ENCODE assay signal across 7 cellular contexts in genomic region chr1:226308166-226308722, GRCh38. TPM values are rescaled to one million over a fixed set of nuclear protein-coding genes. Genes with fewer than 3 reads are reported as not detected.
DNase-seq lines count a peak whose midpoint lies in the region; ATAC-seq and TF ChIP-seq lines count a peak whose summit lies in the region.

No MANE protein-coding gene starts in this region.

- intact Hi-C loops in body of pancreas (cut with DNase I) (no loop called here), right lobe of liver (cut with DNase I) (no loop called here)

- DNase-seq in body of pancreas (peak in 3 of 4 donors; percentile 3 to 29 (median 15)), right lobe of liver (peak in 2 of 3 donors; percentile 49 to 58), kidney tubule cell (ENCODE audit: low spot score) (no peak)

- H3K4me3 ChIP-seq in OCI-LY1 (ENCODE audit: low read depth, low read length, poor library complexity, severe bottlenecking) (peak overlapping the region; percentile 99), body of pancreas (peak overlapping the region; percentile 61 to 98), right lobe of liver (peak overlapping the region; percentile 89 to 99 (median 93)), stomach smooth muscle (ENCODE audit: low read length in 2 of 2) (peak overlapping the region; percentile 87 to 93)

- TF ChIP-seq POLR2A in body of pancreas (IDR thresholded peaks at IDR 0.05), result no peak
- TF ChIP-seq POLR2A in right lobe of liver (IDR thresholded peaks at IDR 0.05), result no peak

- TF ChIP-seq CTCF in OCI-LY1 (IDR thresholded peaks at IDR 0.05; ENCODE audit: low read length) (no peak), body of pancreas (IDR thresholded peaks at IDR 0.05) (no peak), right lobe of liver (IDR thresholded peaks at IDR 0.05) (no peak)

- H3K4me1 ChIP-seq in OCI-LY1 (ENCODE audit: insufficient read depth, low read length, severe bottlenecking) (peaks cover 62% of the 10 kb centered on the region), body of pancreas (peaks cover 19% of the 10 kb centered on the region), right lobe of liver (peaks cover 0 to 5% (median 0%) of the 10 kb centered on the region in 4 donors), stomach smooth muscle (ENCODE audit: control insufficient read depth, insufficient read depth, low read length) (peaks cover 13% of the 10 kb centered on the region)

- no peaks in the 10 kb centered on the region; the same call in 1 of the 2 replicates for H3K36me3 ChIP-seq in OCI-LY1 (ENCODE audit: insufficient read depth, low read length)
- H3K36me3 ChIP-seq in body of pancreas (replicated peaks in 1 of 2; ENCODE audit: insufficient read depth in 1 of 2, low read depth in 2 of 2), result no peaks in the 10 kb centered on the region
- H3K36me3 ChIP-seq in right lobe of liver, result no peaks in the 10 kb centered on the region
- no peaks in the 10 kb centered on the region for H3K36me3 ChIP-seq in stomach smooth muscle (ENCODE audit: control insufficient read depth in 2 of 2, insufficient read depth in 2 of 2, low read length in 2 of 2)

- peak overlapping the region; percentile 92 for H3K4me2 ChIP-seq in OCI-LY1 (ENCODE audit: low read length)

- peak; percentile 9 for ATAC-seq in GM18861 (IDR thresholded peaks at IDR 0.05; ENCODE audit: unreplicated experiment)
- peak; percentile 15 for ATAC-seq in HG02588 (IDR thresholded peaks at IDR 0.05; ENCODE audit: unreplicated experiment)
- peak; percentile 7 for ATAC-seq in body of pancreas
- ATAC-seq in right lobe of liver, result no peak

- H3K27ac ChIP-seq in OCI-LY1 (ENCODE audit: low read depth, low read length, poor library complexity, severe bottlenecking), result peak overlapping the region; percentile 50
- peak overlapping the region in 3 of 4 donors; percentile 55 to 72 (median 69) for H3K27ac ChIP-seq in body of pancreas
- peak overlapping the region; percentile 36 to 56 (median 37) for H3K27ac ChIP-seq in right lobe of liver
- H3K27ac ChIP-seq in stomach smooth muscle (ENCODE audit: low read length), result no peak overlapping the region

- peaks cover 56% of the 10 kb centered on the region for H3K79me2 ChIP-seq in OCI-LY1 (ENCODE audit: insufficient read depth, low read length)

- WGBS in body of pancreas, 2 donors, result 4 to 21% methylated on average over 5 to 13 of the region's 14 CpGs
- 7% methylated on average over 10 of the region's 14 CpGs for WGBS in right lobe of liver (ENCODE audit: insufficient coverage, low coverage, low lambda C conversion rate, missing lambda C conversion rate)

- peak overlapping the region; percentile 100 for H3K9ac ChIP-seq in OCI-LY1 (ENCODE audit: low read length)
- peak overlapping the region; percentile 66 to 74 for H3K9ac ChIP-seq in stomach smooth muscle (ENCODE audit: low read length in 2 of 2)

- no peaks in the 10 kb centered on the region for H3K27me3 ChIP-seq in OCI-LY1 (ENCODE audit: insufficient read depth, low read length)
- H3K27me3 ChIP-seq in body of pancreas, result no peaks in the 10 kb centered on the region
- no peaks in the 10 kb centered on the region for H3K27me3 ChIP-seq in right lobe of liver
- no peaks in the 10 kb centered on the region for H3K27me3 ChIP-seq in stomach smooth muscle (ENCODE audit: control insufficient read depth in 1 of 2, insufficient read depth in 2 of 2, low read length in 2 of 2)

- H3K9me3 ChIP-seq in OCI-LY1 (ENCODE audit: low read length) (no peaks in the 10 kb centered on the region), body of pancreas (no peaks in the 10 kb centered on the region), right lobe of liver (no peaks in the 10 kb centered on the region), stomach smooth muscle (ENCODE audit: control insufficient read depth in 2 of 2, low read length in 2 of 2) (no peaks in the 10 kb centered on the region)

- no peak overlapping the region for H2AFZ ChIP-seq in OCI-LY1 (ENCODE audit: low read length)

- H3K9me2 ChIP-seq in OCI-LY1 (ENCODE audit: low read depth, low read length), result no peaks in the 10 kb centered on the region

- H4K20me1 ChIP-seq in OCI-LY1 (ENCODE audit: insufficient read depth, low read length), result no peaks in the 10 kb centered on the region

- 0 out of 2 replicates have a peak, but pooled peaks cover 1% of the 10 kb centered on the region for H3F3A ChIP-seq in OCI-LY1 (ENCODE audit: insufficient read depth, low read length)

RNA-seq across cellular contexts. Expression of gene LIN9, which starts 0.7 kb away (rescaled TPM):
- total RNA-seq in body of pancreas (1 to 10 TPM in 1 of 2 donors, under 1 TPM in 1; 0.52 to 2.3 TPM), right lobe of liver (1 to 10 TPM in 2 of 6 experiments, under 1 TPM in 4; 0.46 to 1.5 (median 0.91) TPM)

Comparison
In these comparisons a context has a peak if more than half of its experiments do, and no peak if none do; other contexts are left out.
1. ATAC-seq: peak in GM18861 (single experiment), HG02588 (single experiment) and body of pancreas (single experiment); none in right lobe of liver (0 of 4).
2. Peak in every context shown above with its lines, with median percentiles within 50 percentile points of each other: H3K4me3 ChIP-seq.